24 cellular contexts compared by ENCODE assay signal in the genomic region with DNA sequence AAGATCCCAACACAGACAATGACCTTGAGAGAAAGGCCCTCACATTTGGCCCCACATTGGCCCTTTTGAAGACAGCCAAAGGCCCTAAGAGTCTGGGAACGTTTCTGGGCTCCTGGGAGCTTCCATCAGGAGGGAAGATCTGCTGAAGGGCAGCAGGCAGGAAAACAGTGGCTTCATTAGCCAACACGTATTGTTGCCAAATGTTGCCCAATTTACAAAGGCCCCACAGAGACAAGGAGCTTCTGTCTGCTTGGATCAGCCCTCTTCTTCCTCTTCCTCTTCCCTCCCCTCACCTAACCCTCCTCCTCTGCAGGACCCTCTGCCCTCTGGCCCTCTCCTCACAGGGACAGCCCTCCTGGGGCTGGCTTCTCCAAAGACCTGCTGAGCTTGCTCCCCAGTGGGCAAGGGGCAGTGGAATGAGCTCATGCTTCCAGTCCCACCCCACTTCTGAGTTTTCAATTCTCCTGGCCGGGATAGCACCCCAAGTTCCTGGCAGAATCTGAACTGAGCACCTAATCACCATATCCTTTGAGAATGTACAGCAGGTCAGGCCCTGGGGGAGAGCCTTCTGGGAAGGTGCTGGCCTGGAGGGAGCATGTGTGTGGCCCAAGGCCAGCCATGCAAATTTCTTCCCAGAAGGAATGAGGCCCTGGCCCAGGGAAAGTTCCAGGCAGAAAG. TPM values are rescaled to one million over a fixed set of nuclear protein-coding genes. Genes with fewer than 3 reads are reported as not detected.
A peak's percentile ranks its signal among the peaks of the same experiment; 100 is the strongest.
DNase-seq lines count a peak whose midpoint lies in the region; ATAC-seq, FAIRE-seq and TF ChIP-seq lines count a peak whose summit lies in the region.
"Had no signal": no experiment of that assay in that cellular context is flagged by ENCODE, and none has a peak within 500 bp of the region (broad histone marks: within the 10 kb centered on the region; RNA-seq: fewer than 3 reads in every experiment).

No MANE protein-coding gene starts in this region.

- POLR2A ChIA-PET in activated CD4-positive, alpha-beta T cell treated with anti-CD3 and anti-CD28 coated beads for 36 hours (lab: Charles Lee), result interaction anchor here (0.6 kb wide), 1 partner anchor 339 kb away, joined by 3 read pairs; no protein-coding TSS in a partner anchor

- peaks cover 0 to 8% (median under 1%) of the 10 kb centered on the region in 3 donors for H3K4me1 ChIP-seq in gastroesophageal sphincter
- H3K4me1 ChIP-seq in pancreas, result peaks cover 0 to 38% (median 0%) of the 10 kb centered on the region in 3 donors
- H3K4me1 ChIP-seq in smooth muscle cell (ENCODE audit: low read depth), result no peaks in the 10 kb centered on the region
- H3K4me1 ChIP-seq: colonic mucosa had no signal

- H3F3A ChIP-seq in smooth muscle cell (ENCODE audit: low read depth), result no peaks in the 10 kb centered on the region

- peak; percentile 19 for ATAC-seq in gastroesophageal sphincter
- peak; percentile 37 to 84 (median 76) for ATAC-seq in pancreas
- no peak for ATAC-seq in activated CD4-positive, alpha-beta T cell treated with anti-CD3 and anti-CD28 coated beads for 36 hours
- ATAC-seq in activated naive CD8-positive, alpha-beta T cell treated with anti-CD3 and anti-CD28 coated beads, Interleukin-2, amount 50 U/mL, for 24 hours, result no peak
- ATAC-seq: activated CD8-positive, alpha-beta T cell treated with anti-CD3 and anti-CD28 coated beads, Interleukin-2, amount 10 ng/mL, durations not matched to agents 7 days and 5 days; activated naive CD4-positive, alpha-beta T cell treated with anti-CD3 and anti-CD28 coated beads, Interleukin-2, amount 50 U/mL, for 72 hours; natural killer cell treated with Interleukin-12 subunit alpha and Interleukin-12 subunit beta and Interleukin-15 and Interleukin-18, amount 100 ng/mL, for 72 hours; stimulated activated memory B cell treated with anti-CD40 and anti-IgM and Interleukin-4, amounts not matched to agents 10 μg/mL and 1 μg/mL and 100 μg/mL, for 72 hours had no signal

- intact Hi-C loops in pancreas (cut with DNase I), result loop anchor here in 1 of 3 donors (10.0 kb wide), 1 partner anchor 425 kb away; no protein-coding TSS in a partner anchor
- intact Hi-C loops in activated CD4-positive, alpha-beta T cell treated with anti-CD3 and anti-CD28 coated beads for 36 hours (cut with DNase I, micrococcal nuclease), result no loop called here
- intact Hi-C loops in posterior cingulate gyrus (cut with DNase I), result no loop called here

- H3K4me1 Mint-ChIP-seq in activated CD4-positive, alpha-beta T cell treated with anti-CD3 and anti-CD28 coated beads for 36 hours, result no peaks in the 10 kb centered on the region
- no peaks in the 10 kb centered on the region for H3K4me1 Mint-ChIP-seq in activated naive CD8-positive, alpha-beta T cell treated with anti-CD3 and anti-CD28 coated beads, Interleukin-2, amount 50 U/mL, for 24 hours
- H3K4me1 Mint-ChIP-seq: stimulated activated memory B cell treated with anti-CD40 and anti-IgM and Interleukin-4, amounts not matched to agents 10 μg/mL and 1 μg/mL and 100 μg/mL, for 72 hours had no signal

- no peaks in the 10 kb centered on the region for H4K20me1 ChIP-seq in smooth muscle cell (ENCODE audit: low read depth)

- no peak overlapping the region for H3K4me2 ChIP-seq in smooth muscle cell

- TF ChIP-seq CTCF in gastroesophageal sphincter (IDR thresholded peaks at IDR 0.05) (no peak), pancreas (IDR thresholded peaks at IDR 0.05) (no peak), smooth muscle cell (IDR thresholded peaks at IDR 0.05; ENCODE audit: borderline replicate concordance, insufficient read depth, poor library complexity, severe bottlenecking) (no peak)

- no peaks in the 10 kb centered on the region for H3K79me2 ChIP-seq in smooth muscle cell (ENCODE audit: low read depth)

- H3K36me3 ChIP-seq in gastroesophageal sphincter, result no peaks in the 10 kb centered on the region
- H3K36me3 ChIP-seq in pancreas, result no peaks in the 10 kb centered on the region
- H3K36me3 ChIP-seq in smooth muscle cell (ENCODE audit: low read depth), result no peaks in the 10 kb centered on the region
- H3K36me3 ChIP-seq: colonic mucosa, tibial artery, WERI-Rb-1 had no signal

- H3K27me3 ChIP-seq in gastroesophageal sphincter (peaks cover 16% of the 10 kb centered on the region), pancreas (no peaks in the 10 kb centered on the region), smooth muscle cell (ENCODE audit: low read depth) (peaks cover 18% of the 10 kb centered on the region)
- H3K27me3 ChIP-seq: colonic mucosa had no signal

- peaks cover 20% of the 10 kb centered on the region for H3K27me3 Mint-ChIP-seq in activated CD4-positive, alpha-beta T cell treated with anti-CD3 and anti-CD28 coated beads for 36 hours
- H3K27me3 Mint-ChIP-seq in activated naive CD8-positive, alpha-beta T cell treated with anti-CD3 and anti-CD28 coated beads, Interleukin-2, amount 50 U/mL, for 24 hours, result peaks cover 30% of the 10 kb centered on the region

- DNase-seq in GF-D8 (lab: John Stamatoyannopoulos, UW) (peak; percentile 34), NOMO-1 treated with dmso at 0.1 percent for 144 hours (lab: John Stamatoyannopoulos, UW; ENCODE audit: unreplicated experiment) (peak; percentile 38), pancreas (peak in 4 of 6 donors; percentile 55 to 82 (median 66)), posterior cingulate gyrus (no peak), smooth muscle cell (lab: John Stamatoyannopoulos, UW; ENCODE audit: unreplicated experiment) (no peak)
- no peak for DNase-seq in activated CD4-positive, alpha-beta T cell treated with anti-CD3 and anti-CD28 coated beads for 36 hours
- DNase-seq in activated naive CD8-positive, alpha-beta T cell treated with anti-CD3 and anti-CD28 coated beads, Interleukin-2, amount 50 U/mL, for 24 hours, result no peak
- DNase-seq: activated CD8-positive, alpha-beta T cell treated with anti-CD3 and anti-CD28 coated beads, Interleukin-2, amount 10 ng/mL, durations not matched to agents 7 days and 5 days; colonic mucosa; DMS79 treated with DMSO at 0.1 percent for 48 hours; KBM-7; NCI-H1092; NCI-H2081; retina; stimulated activated CD4-positive, alpha-beta T cell treated with anti-CD3 and anti-CD28 coated beads, Interleukin-15, amount 100 ng/mL, for 24 hours; T-helper 1 cell; tibial artery; WERI-Rb-1 had no signal

- no peak overlapping the region for H3K4me3 Mint-ChIP-seq in activated CD4-positive, alpha-beta T cell treated with anti-CD3 and anti-CD28 coated beads for 36 hours
- H3K4me3 Mint-ChIP-seq in activated naive CD8-positive, alpha-beta T cell treated with anti-CD3 and anti-CD28 coated beads, Interleukin-2, amount 50 U/mL, for 24 hours, result no peak overlapping the region
- H3K4me3 Mint-ChIP-seq: activated CD8-positive, alpha-beta T cell treated with anti-CD3 and anti-CD28 coated beads, Interleukin-2, amount 10 ng/mL, durations not matched to agents 7 days and 5 days; natural killer cell treated with Interleukin-12 subunit alpha and Interleukin-12 subunit beta and Interleukin-15 and Interleukin-18, amount 100 ng/mL, for 72 hours; stimulated activated memory B cell treated with anti-CD40 and anti-IgM and Interleukin-4, amounts not matched to agents 10 μg/mL and 1 μg/mL and 100 μg/mL, for 72 hours had no signal

- WGBS in gastroesophageal sphincter (ENCODE audit: low coverage in 1 of 2), 2 donors, result 49 to 67% methylated on average over 1 to 2 of the region's 3 CpGs
- WGBS in pancreas, 2 donors, result 52 to 67% methylated on average over 3 of the region's 3 CpGs
- WGBS in smooth muscle cell (ENCODE audit: low lambda C conversion rate), result 85% methylated on average over 3 of the region's 3 CpGs

- H3K9me3 Mint-ChIP-seq in activated CD4-positive, alpha-beta T cell treated with anti-CD3 and anti-CD28 coated beads for 36 hours (ENCODE audit: low read depth), result peaks cover 10% of the 10 kb centered on the region
- H3K9me3 Mint-ChIP-seq in activated naive CD8-positive, alpha-beta T cell treated with anti-CD3 and anti-CD28 coated beads, Interleukin-2, amount 50 U/mL, for 24 hours, result peaks cover 7% of the 10 kb centered on the region

- no peak for TF ChIP-seq EP300 in gastroesophageal sphincter (IDR thresholded peaks at IDR 0.05)

- H3K36me3 Mint-ChIP-seq in activated CD4-positive, alpha-beta T cell treated with anti-CD3 and anti-CD28 coated beads for 36 hours (ENCODE audit: low read depth), result no peaks in the 10 kb centered on the region
- peaks cover 3% of the 10 kb centered on the region for H3K36me3 Mint-ChIP-seq in activated naive CD8-positive, alpha-beta T cell treated with anti-CD3 and anti-CD28 coated beads, Interleukin-2, amount 50 U/mL, for 24 hours (ENCODE audit: low read depth)
- H3K36me3 Mint-ChIP-seq: stimulated activated memory B cell treated with anti-CD40 and anti-IgM and Interleukin-4, amounts not matched to agents 10 μg/mL and 1 μg/mL and 100 μg/mL, for 72 hours had no signal

- no peak for TF ChIP-seq POLR2A in gastroesophageal sphincter (IDR thresholded peaks at IDR 0.05)

- no peak overlapping the region for H3K27ac ChIP-seq in gastroesophageal sphincter
- peak overlapping the region in 2 of 4 donors; percentile 80 to 82 for H3K27ac ChIP-seq in pancreas
- no peak overlapping the region for H3K27ac ChIP-seq in smooth muscle cell (ENCODE audit: low read depth)
- H3K27ac ChIP-seq: colonic mucosa, tibial artery, WERI-Rb-1 had no signal

- H3K27ac Mint-ChIP-seq in activated CD4-positive, alpha-beta T cell treated with anti-CD3 and anti-CD28 coated beads for 36 hours, result no peak overlapping the region
- no peak overlapping the region for H3K27ac Mint-ChIP-seq in activated naive CD8-positive, alpha-beta T cell treated with anti-CD3 and anti-CD28 coated beads, Interleukin-2, amount 50 U/mL, for 24 hours
- H3K27ac Mint-ChIP-seq: activated CD8-positive, alpha-beta T cell treated with anti-CD3 and anti-CD28 coated beads, Interleukin-2, amount 10 ng/mL, durations not matched to agents 7 days and 5 days; activated naive CD4-positive, alpha-beta T cell treated with anti-CD3 and anti-CD28 coated beads, Interleukin-2, amount 50 U/mL, for 72 hours; natural killer cell treated with Interleukin-12 subunit alpha and Interleukin-12 subunit beta and Interleukin-15 and Interleukin-18, amount 100 ng/mL, for 72 hours; stimulated activated memory B cell treated with anti-CD40 and anti-IgM and Interleukin-4, amounts not matched to agents 10 μg/mL and 1 μg/mL and 100 μg/mL, for 72 hours had no signal

- no peak for FAIRE-seq in pancreas (lab: Jason Lieb, UNC)
- FAIRE-seq: islet of Langerhans had no signal

- H3K9me3 ChIP-seq in gastroesophageal sphincter (peaks cover 0 to 6% (median 0%) of the 10 kb centered on the region in 3 donors), pancreas (no peaks in the 10 kb centered on the region), smooth muscle cell (replicated peaks; ENCODE audit: low read depth) (no peaks in the 10 kb centered on the region)
- H3K9me3 ChIP-seq: colonic mucosa had no signal

- H3K4me3 ChIP-seq in gastroesophageal sphincter, result no peak overlapping the region
- no peak overlapping the region for H3K4me3 ChIP-seq in pancreas
- H3K4me3 ChIP-seq in smooth muscle cell, result no peak overlapping the region
- H3K4me3 ChIP-seq: colonic mucosa, tibial artery had no signal

- H2AFZ ChIP-seq in smooth muscle cell (ENCODE audit: low read depth), result no peak overlapping the region

- H3K9ac ChIP-seq in smooth muscle cell (ENCODE audit: low read depth), result no peak overlapping the region

- CTCF ChIA-PET in activated CD4-positive, alpha-beta T cell treated with anti-CD3 and anti-CD28 coated beads for 36 hours (lab: Charles Lee), result interaction anchor here (0.6 to 2.6 kb wide), 4 partner anchors 14 to 888 kb away, joined by 3 to 13 read pairs (median 4); no protein-coding TSS in a partner anchor

RNA-seq across cellular contexts. Expression of a gene that starts 5.1 kb away (rescaled TPM):
- 100 to 1,000 TPM in 1 of 4 donors, 1 to 10 TPM in 3; 1.2 to 198 (median 1.4) TPM for total RNA-seq in gastroesophageal sphincter
- 10 to 100 TPM; 10.5 to 21.0 (median 13.7) TPM for total RNA-seq in pancreas
- polyA plus RNA-seq in pancreas, result 1 to 10 TPM; 6.9 to 7.0 TPM
- total RNA-seq in activated CD4-positive, alpha-beta T cell treated with anti-CD3 and anti-CD28 coated beads for 36 hours, result not detected
- not detected in 2 replicates for total RNA-seq in smooth muscle cell
- polyA plus RNA-seq in smooth muscle cell, result not detected in 2 replicates
- total RNA-seq: activated CD8-positive, alpha-beta T cell treated with anti-CD3 and anti-CD28 coated beads, Interleukin-2, amount 10 ng/mL, durations not matched to agents 7 days and 5 days; activated naive CD4-positive, alpha-beta T cell treated with anti-CD3 and anti-CD28 coated beads, Interleukin-2, amount 50 U/mL, for 72 hours; NCI-H460 had no signal

RNA-seq across cellular contexts. Expression of a gene that starts 28.0 kb away (rescaled TPM):
- total RNA-seq in gastroesophageal sphincter (not detected), pancreas (not detected), smooth muscle cell (not detected in 2 replicates)
- polyA plus RNA-seq in pancreas (not detected), smooth muscle cell (0.19 and 1.3 TPM in 2 replicates)
- not detected for total RNA-seq in activated CD4-positive, alpha-beta T cell treated with anti-CD3 and anti-CD28 coated beads for 36 hours
- total RNA-seq: activated CD8-positive, alpha-beta T cell treated with anti-CD3 and anti-CD28 coated beads, Interleukin-2, amount 10 ng/mL, durations not matched to agents 7 days and 5 days; activated naive CD4-positive, alpha-beta T cell treated with anti-CD3 and anti-CD28 coated beads, Interleukin-2, amount 50 U/mL, for 72 hours; colonic mucosa; natural killer cell treated with Interleukin-12 subunit alpha and Interleukin-12 subunit beta and Interleukin-15 and Interleukin-18, amount 100 ng/mL, for 72 hours; NCI-H460 had no signal

Comparison
In these comparisons a context has a peak if more than half of its experiments do, and no peak if none do; other contexts are left out.
1. DNase-seq: peak in GF-D8 (single experiment), NOMO-1 treated with dmso at 0.1 percent for 144 hours (single experiment) and pancreas (4 of 6); none in activated CD4-positive, alpha-beta T cell treated with anti-CD3 and anti-CD28 coated beads for 36 hours (single experiment), posterior cingulate gyrus (0 of 10), smooth muscle cell (single experiment) and activated naive CD8-positive, alpha-beta T cell treated with anti-CD3 and anti-CD28 coated beads, Interleukin-2, amount 50 U/mL, for 24 hours (single experiment).
2. ATAC-seq: peak in gastroesophageal sphincter (single experiment) and pancreas (4 of 4); none in activated CD4-positive, alpha-beta T cell treated with anti-CD3 and anti-CD28 coated beads for 36 hours (single experiment) and activated naive CD8-positive, alpha-beta T cell treated with anti-CD3 and anti-CD28 coated beads, Interleukin-2, amount 50 U/mL, for 24 hours (single experiment).